In the genomic region with DNA sequence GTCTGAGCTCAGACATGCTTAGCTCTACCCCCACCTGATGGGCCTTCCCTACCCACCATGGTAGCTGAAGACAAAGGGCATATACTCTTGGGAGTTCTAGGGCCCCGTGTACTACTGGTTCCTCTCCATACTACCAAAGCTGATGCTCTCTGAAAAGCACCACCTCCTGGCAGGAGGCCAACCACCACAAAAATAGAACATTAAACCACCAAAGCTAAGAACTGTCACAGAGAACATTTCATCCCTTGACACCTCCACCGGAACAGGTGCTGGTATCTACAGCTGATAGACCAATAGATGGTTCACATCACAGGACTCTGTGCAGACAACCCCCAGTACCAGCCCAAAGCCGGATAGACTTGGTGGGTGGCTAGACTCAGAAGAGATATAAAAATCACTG, we compare ENCODE assay signal across 11 cellular contexts. TPM values are rescaled to one million over a fixed set of nuclear protein-coding genes. Genes with fewer than 3 reads are reported as not detected.
DNase-seq lines count a peak whose midpoint lies in the region; ATAC-seq lines count a peak whose summit lies in the region.
"Had no signal": no experiment of that assay in that cellular context is flagged by ENCODE, and none has a peak within 500 bp of the region (broad histone marks: within the 10 kb centered on the region; RNA-seq: fewer than 3 reads in every experiment).

No MANE protein-coding gene starts in this region.

- ATAC-seq in GM19023 (IDR thresholded peaks at IDR 0.05; ENCODE audit: unreplicated experiment) = peak; percentile 78
- ATAC-seq in GM21529 (IDR thresholded peaks at IDR 0.05; ENCODE audit: unreplicated experiment) = peak; percentile 74
- peak; percentile 74 for ATAC-seq in HG03159 (IDR thresholded peaks at IDR 0.05; ENCODE audit: unreplicated experiment)
- ATAC-seq in GM18519 (IDR thresholded peaks at IDR 0.05; ENCODE audit: low FRiP score, unreplicated experiment) = no peak

- DNase-seq in myocyte (ENCODE audit: low read depth) (peak; percentile 74), dermis blood vessel endothelial cell (no peak), NCI-H2029 treated with DMSO at 0.1 percent for 48 hours (lab: John Stamatoyannopoulos, UW) (no peak), RKO (ENCODE audit: low spot score) (no peak)
- DNase-seq: NCI-H146, NCI-H82 had no signal

RNA-seq across cellular contexts. Expression of a gene that starts 13.4 kb away (rescaled TPM):
- total RNA-seq in myocyte (34.5 and 37.7 TPM in 2 replicates), dermis blood vessel endothelial cell (1.1 and 1.9 TPM in 2 replicates)
- polyA plus RNA-seq in myocyte (2012) = 14.4 TPM
- polyA plus RNA-seq: IgD-negative memory B cell had no signal

Comparison
In these comparisons a context has a peak if more than half of its experiments do, and no peak if none do; other contexts are left out.
1. RNA of a gene that starts 13.4 kb away (total RNA-seq): 34.5 to 37.7 TPM in myocyte; 1.1 to 1.9 TPM in dermis blood vessel endothelial cell; every median in the first group is over 10 times any median in the second.